Comparison of ENCODE assay signal across 24 cellular contexts in the genomic region with DNA sequence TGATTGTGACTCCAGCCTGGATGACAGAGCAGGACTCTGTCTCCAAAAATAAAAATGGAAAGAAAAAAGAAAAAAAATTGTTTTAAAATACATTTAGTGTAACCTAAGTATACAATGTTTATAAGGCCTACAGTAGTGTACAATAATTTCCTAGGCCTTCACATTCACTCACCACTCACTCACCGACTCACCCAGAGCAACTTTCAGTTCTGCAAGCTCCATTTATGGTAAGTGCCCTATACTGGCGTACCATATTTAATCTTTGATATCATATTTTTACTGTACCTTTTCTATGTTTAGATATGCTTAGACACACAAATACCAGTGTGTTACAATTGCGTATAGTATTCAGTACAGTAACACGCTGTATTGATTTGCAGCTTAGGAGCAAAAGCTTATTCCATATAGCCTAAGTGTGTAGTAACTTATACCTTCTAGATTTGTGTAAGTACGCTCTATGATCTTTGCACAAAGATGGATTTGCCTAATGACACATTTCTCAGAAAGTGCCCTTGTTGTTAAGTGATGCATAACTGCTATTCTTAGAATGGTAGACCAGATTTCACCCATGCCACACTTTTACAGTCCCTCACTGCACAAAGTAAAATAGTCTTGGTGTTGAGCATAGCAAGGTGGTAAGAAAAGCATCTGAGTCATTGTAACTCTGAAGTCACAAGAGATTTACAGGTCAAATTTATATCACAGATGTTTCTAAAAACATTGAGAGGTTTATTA.
DNase-seq lines count a peak whose midpoint lies in the region; ATAC-seq and TF ChIP-seq lines count a peak whose summit lies in the region.
"Had no signal": no experiment of that assay in that cellular context is flagged by ENCODE, and none has a peak within 500 bp of the region (broad histone marks: within the 10 kb centered on the region; RNA-seq: fewer than 3 reads in every experiment).

No MANE protein-coding gene starts in this region.

- TF ChIP-seq CTCF in 22Rv1 (IDR thresholded peaks at IDR 0.05) (0 out of 2 replicates have a peak, but pooled peaks have one; percentile 3), prostate gland (IDR thresholded peaks at IDR 0.05) (no peak)

- peak; percentile 73 for ATAC-seq in GM18867 (IDR thresholded peaks at IDR 0.05; ENCODE audit: unreplicated experiment)
- peak; percentile 48 for ATAC-seq in GM21576 (IDR thresholded peaks at IDR 0.05; ENCODE audit: unreplicated experiment)
- ATAC-seq in HG03469 (IDR thresholded peaks at IDR 0.05; ENCODE audit: unreplicated experiment), result peak; percentile 41
- no peak for ATAC-seq in GM19467 (IDR thresholded peaks at IDR 0.05; ENCODE audit: unreplicated experiment)
- ATAC-seq in activated T-cell treated with anti-CD3 and anti-CD28 coated beads, Interleukin-2, amount 50 U/mL, for 72 hours (replicated peaks in 1 of 2), result no peak
- ATAC-seq: activated naive CD8-positive, alpha-beta T cell treated with anti-CD3 and anti-CD28 coated beads, Interleukin-2, amount 50 U/mL, for 24 hours had no signal

- POLR2A ChIA-PET in activated CD4-positive, alpha-beta T cell treated with anti-CD3 and anti-CD28 coated beads, Interleukin-2, amount 10 ng/mL, durations not matched to agents 7 days and 5 days (lab: Charles Lee), result no interaction called here

- WGBS in prostate gland, result 98% methylated on average over 5 of the region's 5 CpGs

- no peak for TF ChIP-seq POLR2A in prostate gland (IDR thresholded peaks at IDR 0.05)

- no peak overlapping the region for H3K4me3 ChIP-seq in prostate gland
- H3K4me3 ChIP-seq: MG63, right atrium auricular region had no signal

- H3K4me1 Mint-ChIP-seq in activated CD4-positive, alpha-beta T cell treated with anti-CD3 and anti-CD28 coated beads, Interleukin-2, amount 10 ng/mL, durations not matched to agents 7 days and 5 days, result no peaks in the 10 kb centered on the region
- H3K4me1 Mint-ChIP-seq in activated T-cell treated with anti-CD3 and anti-CD28 coated beads, Interleukin-2, amount 50 U/mL, for 72 hours (ENCODE audit: low read depth), result no peaks in the 10 kb centered on the region
- H3K4me1 Mint-ChIP-seq: activated naive CD8-positive, alpha-beta T cell treated with anti-CD3 and anti-CD28 coated beads, Interleukin-2, amount 50 U/mL, for 24 hours; H9 had no signal

- H3K27me3 Mint-ChIP-seq in activated CD4-positive, alpha-beta T cell treated with anti-CD3 and anti-CD28 coated beads, Interleukin-2, amount 10 ng/mL, durations not matched to agents 7 days and 5 days, result no peaks in the 10 kb centered on the region
- H3K27me3 Mint-ChIP-seq in activated T-cell treated with anti-CD3 and anti-CD28 coated beads, Interleukin-2, amount 50 U/mL, for 72 hours (ENCODE audit: low read depth), result no peaks in the 10 kb centered on the region
- H3K27me3 Mint-ChIP-seq: activated naive CD8-positive, alpha-beta T cell treated with anti-CD3 and anti-CD28 coated beads, Interleukin-2, amount 50 U/mL, for 24 hours; brain; IgD-negative memory B cell had no signal

- H3K9me3 ChIP-seq in prostate gland, result no peaks in the 10 kb centered on the region
- H3K9me3 ChIP-seq: BE2C, MG63, right atrium auricular region had no signal

- no peaks in the 10 kb centered on the region for H3K36me3 ChIP-seq in prostate gland
- H3K36me3 ChIP-seq: BE2C, MG63, right atrium auricular region had no signal

- no peak overlapping the region for H3K27ac Mint-ChIP-seq in activated CD4-positive, alpha-beta T cell treated with anti-CD3 and anti-CD28 coated beads, Interleukin-2, amount 10 ng/mL, durations not matched to agents 7 days and 5 days
- H3K27ac Mint-ChIP-seq in activated T-cell treated with anti-CD3 and anti-CD28 coated beads, Interleukin-2, amount 50 U/mL, for 72 hours, result no peak overlapping the region
- H3K27ac Mint-ChIP-seq: activated naive CD8-positive, alpha-beta T cell treated with anti-CD3 and anti-CD28 coated beads, Interleukin-2, amount 50 U/mL, for 24 hours; brain; H9; IgD-negative memory B cell; T-helper 1 cell treated with Interleukin-12 subunit alpha and Interleukin-12 subunit beta and Interleukin-4 antibody, amounts not matched to agents 30 μg/mL and 1 μg/mL, for 36 hours had no signal

- H3K36me3 Mint-ChIP-seq in activated CD4-positive, alpha-beta T cell treated with anti-CD3 and anti-CD28 coated beads, Interleukin-2, amount 10 ng/mL, durations not matched to agents 7 days and 5 days (ENCODE audit: low read depth), result no peaks in the 10 kb centered on the region
- H3K36me3 Mint-ChIP-seq in activated T-cell treated with anti-CD3 and anti-CD28 coated beads, Interleukin-2, amount 50 U/mL, for 72 hours (ENCODE audit: insufficient read depth in 2 of 2), result no peaks in the 10 kb centered on the region
- H3K36me3 Mint-ChIP-seq: brain, IgD-negative memory B cell had no signal

- no peak overlapping the region for H3K27ac ChIP-seq in 22Rv1
- H3K27ac ChIP-seq in prostate gland, result no peak overlapping the region
- H3K27ac ChIP-seq: right atrium auricular region had no signal

- intact Hi-C loops in prostate gland (cut with DNase I), result no loop called here

- no peaks in the 10 kb centered on the region for H3K4me1 ChIP-seq in prostate gland (replicated peaks)
- H3K4me1 ChIP-seq: BE2C, right atrium auricular region had no signal

- no peaks in the 10 kb centered on the region for H3K27me3 ChIP-seq in prostate gland (replicated peaks; ENCODE audit: insufficient read depth)
- H3K27me3 ChIP-seq: BE2C, MG63, right atrium auricular region had no signal

- DNase-seq in prostate gland (ENCODE audit: low spot score), result no peak
- DNase-seq in activated CD4-positive, alpha-beta T cell treated with anti-CD3 and anti-CD28 coated beads, Interleukin-2, amount 10 ng/mL, durations not matched to agents 7 days and 5 days, result no peak
- no peak for DNase-seq in activated T-cell treated with anti-CD3 and anti-CD28 coated beads, Interleukin-2, amount 50 U/mL, for 72 hours
- DNase-seq: activated CD8-positive, alpha-beta memory T cell treated with anti-CD3 and anti-CD28 coated beads, Interleukin-2, amount 50 U/mL, for 4 hours; activated effector memory CD4-positive, alpha-beta T cell treated with anti-CD3 and anti-CD28 coated beads, Interleukin-2, amount 50 U/mL, for 16 hours; activated naive CD8-positive, alpha-beta T cell treated with anti-CD3 and anti-CD28 coated beads, Interleukin-2, amount 50 U/mL, for 24 hours; BE2C; effector CD8-positive, alpha-beta T cell; EL; foreskin melanocyte; H9; kidney; MG63; occipital lobe; substantia nigra had no signal

- no peak overlapping the region for H3K4me3 Mint-ChIP-seq in activated CD4-positive, alpha-beta T cell treated with anti-CD3 and anti-CD28 coated beads, Interleukin-2, amount 10 ng/mL, durations not matched to agents 7 days and 5 days
- H3K4me3 Mint-ChIP-seq in activated T-cell treated with anti-CD3 and anti-CD28 coated beads, Interleukin-2, amount 50 U/mL, for 72 hours, result no peak overlapping the region
- H3K4me3 Mint-ChIP-seq: activated naive CD8-positive, alpha-beta T cell treated with anti-CD3 and anti-CD28 coated beads, Interleukin-2, amount 50 U/mL, for 24 hours; brain; H9; IgD-negative memory B cell; T-helper 1 cell treated with Interleukin-12 subunit alpha and Interleukin-12 subunit beta and Interleukin-4 antibody, amounts not matched to agents 30 μg/mL and 1 μg/mL, for 36 hours had no signal

- CTCF ChIA-PET in activated CD4-positive, alpha-beta T cell treated with anti-CD3 and anti-CD28 coated beads, Interleukin-2, amount 10 ng/mL, durations not matched to agents 7 days and 5 days (lab: Charles Lee), result no interaction called here

- no peaks in the 10 kb centered on the region for H3K9me3 Mint-ChIP-seq in activated CD4-positive, alpha-beta T cell treated with anti-CD3 and anti-CD28 coated beads, Interleukin-2, amount 10 ng/mL, durations not matched to agents 7 days and 5 days
- peaks cover 0 to 2% of the 10 kb centered on the region in 2 donors for H3K9me3 Mint-ChIP-seq in activated T-cell treated with anti-CD3 and anti-CD28 coated beads, Interleukin-2, amount 50 U/mL, for 72 hours
- H3K9me3 Mint-ChIP-seq: brain; H9; T-helper 1 cell treated with Interleukin-12 subunit alpha and Interleukin-12 subunit beta and Interleukin-4 antibody, amounts not matched to agents 30 μg/mL and 1 μg/mL, for 36 hours had no signal

Comparison
In these comparisons a context has a peak if more than half of its experiments do, and no peak if none do; other contexts are left out.
1. ATAC-seq: peak in GM18867 (single experiment), GM21576 (single experiment) and HG03469 (single experiment); none in GM19467 (single experiment) and activated T-cell treated with anti-CD3 and anti-CD28 coated beads, Interleukin-2, amount 50 U/mL, for 72 hours (0 of 2).